In genomic region chr22:25563757-25564319, GRCh38 we compare ENCODE assay signal across 1 cellular context.
A peak's percentile ranks its signal among the peaks of the same experiment; 100 is the strongest.
TF ChIP-seq lines count a peak whose summit lies in the region.

No MANE protein-coding gene starts in this region.

TF ChIP-seq in HepG2, 621 proteins besides CTCF, POLR2A, EP300 and RAD21 (continued from another document):
- 0 out of 2 replicates have a peak, but pooled peaks have one; percentile 16 for TF ChIP-seq POGK (CRISPR knock-in tag; conservative IDR thresholded peaks at IDR 0.05)
- TF ChIP-seq PLRG1 (conservative IDR thresholded peaks at IDR 0.05), result no peak
- TF ChIP-seq ZNF558 (CRISPR knock-in tag; IDR thresholded peaks at IDR 0.05; ENCODE audit: borderline replicate concordance), result 0 out of 2 replicates have a peak, but pooled peaks have one; percentile 32
- 0 out of 2 replicates have a peak, but pooled peaks have one; percentile 59 for TF ChIP-seq KDM5B (CRISPR knock-in tag; IDR thresholded peaks at IDR 0.05; ENCODE audit: borderline replicate concordance)
- TF ChIP-seq HNF4A (CRISPR knock-in tag; IDR thresholded peaks at IDR 0.05), result peak; percentile 18; the same call in 1 of the 2 replicates
- TF ChIP-seq ZBTB8A (CRISPR knock-in tag; IDR thresholded peaks at IDR 0.05; ENCODE audit: borderline replicate concordance, low read depth), result no peak
- TF ChIP-seq ZBTB7A (CRISPR knock-in tag; IDR thresholded peaks at IDR 0.05), result peak; percentile 8; the same call in 1 of the 2 replicates
- TF ChIP-seq JUN (CRISPR knock-in tag; IDR thresholded peaks at IDR 0.05), result no peak
- 0 out of 2 replicates have a peak, but pooled peaks have one; percentile 18 for TF ChIP-seq THAP11 (CRISPR knock-in tag; IDR thresholded peaks at IDR 0.05)
- TF ChIP-seq ZNF792 (CRISPR knock-in tag; IDR thresholded peaks at IDR 0.05), result no peak
- no peak for TF ChIP-seq FOXP4 (CRISPR knock-in tag; IDR thresholded peaks at IDR 0.05)
- peak in 1 of 2 experiments; percentile 60; a peak in 1 of 4 replicates for TF ChIP-seq HMGXB4 (CRISPR knock-in tag; IDR thresholded peaks at IDR 0.05; ENCODE audit: borderline replicate concordance in 1 of 2, low read depth in 1 of 2)
- TF ChIP-seq HOXA3 (CRISPR knock-in tag; IDR thresholded peaks at IDR 0.05), result peak; percentile 9
- TF ChIP-seq ZNF740 (CRISPR knock-in tag; IDR thresholded peaks at IDR 0.05), result no peak
- TF ChIP-seq ZIK1 (CRISPR knock-in tag; IDR thresholded peaks at IDR 0.05; ENCODE audit: borderline replicate concordance, low read depth), result 0 out of 2 replicates have a peak, but pooled peaks have one; percentile 52
- no peak for TF ChIP-seq HNF1A (IDR thresholded peaks at IDR 0.05; ENCODE audit: low read depth)
- no peak for TF ChIP-seq HNF1A (CRISPR knock-in tag; IDR thresholded peaks at IDR 0.05; ENCODE audit: borderline replicate concordance)
- 0 out of 2 replicates have a peak, but pooled peaks have one; percentile 9 for TF ChIP-seq LCORL (IDR thresholded peaks at IDR 0.05)
- 0 out of 2 replicates have a peak, but pooled peaks have one; percentile 52 for TF ChIP-seq LCORL (CRISPR knock-in tag; IDR thresholded peaks at IDR 0.05)
- 0 out of 2 replicates have a peak, but pooled peaks have one; percentile 13 for TF ChIP-seq TBX2 (CRISPR knock-in tag; IDR thresholded peaks at IDR 0.05; ENCODE audit: borderline replicate concordance)
